ENCODE assay signal across 2 cellular contexts in the genomic region with DNA sequence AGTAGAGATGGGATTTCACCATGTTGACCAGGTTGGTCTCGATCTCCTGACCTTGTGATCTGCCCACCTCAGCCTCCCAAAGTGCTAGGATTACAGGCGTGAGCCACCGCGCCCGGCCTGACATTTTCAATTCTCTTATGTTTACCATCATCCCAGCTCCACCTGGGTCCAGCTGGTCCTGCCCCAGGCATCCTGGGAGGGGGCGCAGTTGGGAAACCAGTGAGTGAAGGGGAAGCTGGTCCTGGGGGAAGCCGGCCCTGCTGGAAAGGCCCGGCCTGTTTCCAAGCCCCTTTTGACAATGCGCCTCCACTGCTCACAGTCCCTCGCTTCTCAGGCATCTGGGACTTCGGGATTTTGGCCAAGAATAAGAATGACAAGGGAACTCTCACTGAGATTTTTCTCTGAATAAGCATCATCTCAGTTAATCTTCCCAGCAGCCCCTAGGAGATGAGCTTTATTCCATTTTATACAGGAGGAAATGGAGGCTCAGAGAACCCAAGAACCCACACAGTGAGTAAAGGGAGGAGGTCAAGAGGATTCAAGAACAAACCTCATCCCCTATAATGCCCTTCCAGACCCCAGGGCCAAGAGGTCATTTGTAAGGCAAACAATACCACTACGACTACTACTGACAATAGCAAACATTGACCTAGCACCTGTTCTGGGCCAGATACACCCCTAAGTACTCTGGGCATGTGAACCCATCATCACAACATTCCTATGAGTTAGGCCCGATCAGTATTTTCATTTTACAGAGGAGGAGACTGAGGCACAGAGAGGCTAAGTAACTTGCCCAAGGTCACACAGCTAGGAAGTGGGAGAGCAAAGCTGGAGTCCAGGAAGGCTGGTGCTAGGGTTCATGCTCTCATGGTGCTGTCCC.
TF ChIP-seq lines count a peak whose summit lies in the region.

No MANE protein-coding gene starts in this region.

TF ChIP-seq in GM23338, 12 proteins besides CTCF, POLR2A, EP300 and RAD21 (continues in another document):
- TF ChIP-seq, protein P1, sequence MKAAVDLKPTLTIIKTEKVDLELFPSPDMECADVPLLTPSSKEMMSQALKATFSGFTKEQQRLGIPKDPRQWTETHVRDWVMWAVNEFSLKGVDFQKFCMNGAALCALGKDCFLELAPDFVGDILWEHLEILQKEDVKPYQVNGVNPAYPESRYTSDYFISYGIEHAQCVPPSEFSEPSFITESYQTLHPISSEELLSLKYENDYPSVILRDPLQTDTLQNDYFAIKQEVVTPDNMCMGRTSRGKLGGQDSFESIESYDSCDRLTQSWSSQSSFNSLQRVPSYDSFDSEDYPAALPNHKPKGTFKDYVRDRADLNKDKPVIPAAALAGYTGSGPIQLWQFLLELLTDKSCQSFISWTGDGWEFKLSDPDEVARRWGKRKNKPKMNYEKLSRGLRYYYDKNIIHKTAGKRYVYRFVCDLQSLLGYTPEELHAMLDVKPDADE (IDR thresholded peaks at IDR 0.05) = no peak
- no peak for TF ChIP-seq POLR2AphosphoS5 (IDR thresholded peaks at IDR 0.05; ENCODE audit: low read depth)
- no peak for TF ChIP-seq JUNB (IDR thresholded peaks at IDR 0.05; ENCODE audit: unreplicated experiment)
- TF ChIP-seq ZNF331 (CRISPR knock-in tag; IDR thresholded peaks at IDR 0.05; ENCODE audit: low read depth) = no peak
- TF ChIP-seq, protein P2, sequence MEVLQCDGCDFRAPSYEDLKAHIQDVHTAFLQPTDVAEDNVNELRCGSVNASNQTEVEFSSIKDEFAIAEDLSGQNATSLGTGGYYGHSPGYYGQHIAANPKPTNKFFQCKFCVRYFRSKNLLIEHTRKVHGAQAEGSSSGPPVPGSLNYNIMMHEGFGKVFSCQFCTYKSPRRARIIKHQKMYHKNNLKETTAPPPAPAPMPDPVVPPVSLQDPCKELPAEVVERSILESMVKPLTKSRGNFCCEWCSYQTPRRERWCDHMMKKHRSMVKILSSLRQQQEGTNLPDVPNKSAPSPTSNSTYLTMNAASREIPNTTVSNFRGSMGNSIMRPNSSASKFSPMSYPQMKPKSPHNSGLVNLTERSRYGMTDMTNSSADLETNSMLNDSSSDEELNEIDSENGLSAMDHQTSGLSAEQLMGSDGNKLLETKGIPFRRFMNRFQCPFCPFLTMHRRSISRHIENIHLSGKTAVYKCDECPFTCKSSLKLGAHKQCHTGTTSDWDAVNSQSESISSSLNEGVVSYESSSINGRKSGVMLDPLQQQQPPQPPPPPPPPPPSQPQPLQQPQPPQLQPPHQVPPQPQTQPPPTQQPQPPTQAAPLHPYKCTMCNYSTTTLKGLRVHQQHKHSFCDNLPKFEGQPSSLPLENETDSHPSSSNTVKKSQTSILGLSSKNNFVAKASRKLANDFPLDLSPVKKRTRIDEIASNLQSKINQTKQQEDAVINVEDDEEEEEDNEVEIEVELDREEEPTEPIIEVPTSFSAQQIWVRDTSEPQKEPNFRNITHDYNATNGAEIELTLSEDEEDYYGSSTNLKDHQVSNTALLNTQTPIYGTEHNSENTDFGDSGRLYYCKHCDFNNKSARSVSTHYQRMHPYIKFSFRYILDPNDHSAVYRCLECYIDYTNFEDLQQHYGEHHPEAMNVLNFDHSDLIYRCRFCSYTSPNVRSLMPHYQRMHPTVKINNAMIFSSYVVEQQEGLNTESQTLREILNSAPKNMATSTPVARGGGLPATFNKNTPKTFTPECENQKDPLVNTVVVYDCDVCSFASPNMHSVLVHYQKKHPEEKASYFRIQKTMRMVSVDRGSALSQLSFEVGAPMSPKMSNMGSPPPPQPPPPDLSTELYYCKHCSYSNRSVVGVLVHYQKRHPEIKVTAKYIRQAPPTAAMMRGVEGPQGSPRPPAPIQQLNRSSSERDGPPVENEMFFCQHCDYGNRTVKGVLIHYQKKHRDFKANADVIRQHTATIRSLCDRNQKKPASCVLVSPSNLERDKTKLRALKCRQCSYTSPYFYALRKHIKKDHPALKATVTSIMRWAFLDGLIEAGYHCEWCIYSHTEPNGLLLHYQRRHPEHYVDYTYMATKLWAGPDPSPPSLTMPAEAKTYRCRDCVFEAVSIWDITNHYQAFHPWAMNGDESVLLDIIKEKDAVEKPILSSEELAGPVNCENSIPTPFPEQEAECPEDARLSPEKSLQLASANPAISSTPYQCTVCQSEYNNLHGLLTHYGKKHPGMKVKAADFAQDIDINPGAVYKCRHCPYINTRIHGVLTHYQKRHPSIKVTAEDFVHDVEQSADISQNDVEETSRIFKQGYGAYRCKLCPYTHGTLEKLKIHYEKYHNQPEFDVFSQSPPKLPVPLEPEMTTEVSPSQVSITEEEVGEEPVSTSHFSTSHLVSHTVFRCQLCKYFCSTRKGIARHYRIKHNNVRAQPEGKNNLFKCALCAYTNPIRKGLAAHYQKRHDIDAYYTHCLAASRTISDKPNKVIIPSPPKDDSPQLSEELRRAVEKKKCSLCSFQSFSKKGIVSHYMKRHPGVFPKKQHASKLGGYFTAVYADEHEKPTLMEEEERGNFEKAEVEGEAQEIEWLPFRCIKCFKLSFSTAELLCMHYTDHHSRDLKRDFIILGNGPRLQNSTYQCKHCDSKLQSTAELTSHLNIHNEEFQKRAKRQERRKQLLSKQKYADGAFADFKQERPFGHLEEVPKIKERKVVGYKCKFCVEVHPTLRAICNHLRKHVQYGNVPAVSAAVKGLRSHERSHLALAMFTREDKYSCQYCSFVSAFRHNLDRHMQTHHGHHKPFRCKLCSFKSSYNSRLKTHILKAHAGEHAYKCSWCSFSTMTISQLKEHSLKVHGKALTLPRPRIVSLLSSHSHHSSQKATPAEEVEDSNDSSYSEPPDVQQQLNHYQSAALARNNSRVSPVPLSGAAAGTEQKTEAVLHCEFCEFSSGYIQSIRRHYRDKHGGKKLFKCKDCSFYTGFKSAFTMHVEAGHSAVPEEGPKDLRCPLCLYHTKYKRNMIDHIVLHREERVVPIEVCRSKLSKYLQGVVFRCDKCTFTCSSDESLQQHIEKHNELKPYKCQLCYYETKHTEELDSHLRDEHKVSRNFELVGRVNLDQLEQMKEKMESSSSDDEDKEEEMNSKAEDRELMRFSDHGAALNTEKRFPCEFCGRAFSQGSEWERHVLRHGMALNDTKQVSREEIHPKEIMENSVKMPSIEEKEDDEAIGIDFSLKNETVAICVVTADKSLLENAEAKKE (CRISPR knock-in tag; IDR thresholded peaks at IDR 0.05) = no peak
- no peak for TF ChIP-seq ZNF114 (CRISPR knock-in tag; IDR thresholded peaks at IDR 0.05)
- no peak for TF ChIP-seq EZH2 (IDR thresholded peaks at IDR 0.05; ENCODE audit: low read depth, unreplicated experiment)
- no peak for TF ChIP-seq STAT1 (IDR thresholded peaks at IDR 0.05; ENCODE audit: unreplicated experiment)
- TF ChIP-seq EZH2phosphoT487 (IDR thresholded peaks at IDR 0.05; ENCODE audit: unreplicated experiment) = no peak

TF ChIP-seq in GM12878, 131 proteins besides CTCF, POLR2A, EP300 and RAD21:
- TF ChIP-seq, protein P3, sequence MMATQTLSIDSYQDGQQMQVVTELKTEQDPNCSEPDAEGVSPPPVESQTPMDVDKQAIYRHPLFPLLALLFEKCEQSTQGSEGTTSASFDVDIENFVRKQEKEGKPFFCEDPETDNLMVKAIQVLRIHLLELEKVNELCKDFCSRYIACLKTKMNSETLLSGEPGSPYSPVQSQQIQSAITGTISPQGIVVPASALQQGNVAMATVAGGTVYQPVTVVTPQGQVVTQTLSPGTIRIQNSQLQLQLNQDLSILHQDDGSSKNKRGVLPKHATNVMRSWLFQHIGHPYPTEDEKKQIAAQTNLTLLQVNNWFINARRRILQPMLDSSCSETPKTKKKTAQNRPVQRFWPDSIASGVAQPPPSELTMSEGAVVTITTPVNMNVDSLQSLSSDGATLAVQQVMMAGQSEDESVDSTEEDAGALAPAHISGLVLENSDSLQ (IDR thresholded peaks at IDR 0.05) = no peak
- TF ChIP-seq FOXK2 (IDR thresholded peaks at IDR 0.05) (0 out of 2 replicates have a peak, but pooled peaks have one; percentile 16), GABPA (IDR thresholded peaks at IDR 0.05; ENCODE audit: low read depth) (no peak), POU2F2 (IDR thresholded peaks at IDR 0.05; ENCODE audit: borderline replicate concordance, low read depth, low read length) (no peak)
- TF ChIP-seq, protein P4, sequence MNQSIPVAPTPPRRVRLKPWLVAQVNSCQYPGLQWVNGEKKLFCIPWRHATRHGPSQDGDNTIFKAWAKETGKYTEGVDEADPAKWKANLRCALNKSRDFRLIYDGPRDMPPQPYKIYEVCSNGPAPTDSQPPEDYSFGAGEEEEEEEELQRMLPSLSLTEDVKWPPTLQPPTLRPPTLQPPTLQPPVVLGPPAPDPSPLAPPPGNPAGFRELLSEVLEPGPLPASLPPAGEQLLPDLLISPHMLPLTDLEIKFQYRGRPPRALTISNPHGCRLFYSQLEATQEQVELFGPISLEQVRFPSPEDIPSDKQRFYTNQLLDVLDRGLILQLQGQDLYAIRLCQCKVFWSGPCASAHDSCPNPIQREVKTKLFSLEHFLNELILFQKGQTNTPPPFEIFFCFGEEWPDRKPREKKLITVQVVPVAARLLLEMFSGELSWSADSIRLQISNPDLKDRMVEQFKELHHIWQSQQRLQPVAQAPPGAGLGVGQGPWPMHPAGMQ (IDR thresholded peaks at IDR 0.05; ENCODE audit: borderline replicate concordance) = no peak
